ENCODE assay signal across 16 cellular contexts in genomic region chr4:142191901-142192300, GRCh38.
DNase-seq lines count a peak whose midpoint lies in the region; TF ChIP-seq lines count a peak whose summit lies in the region.
"Had no signal": no experiment of that assay in that cellular context is flagged by ENCODE, and none has a peak within 500 bp of the region (broad histone marks: within the 10 kb centered on the region; RNA-seq: fewer than 3 reads in every experiment).

No MANE protein-coding gene starts in this region.

- H3K36me3 Mint-ChIP-seq in activated naive CD8-positive, alpha-beta T cell treated with anti-CD3 and anti-CD28 coated beads for 36 hours: peaks cover 15% of the 10 kb centered on the region

- no peaks in the 10 kb centered on the region for H3K9me3 Mint-ChIP-seq in activated naive CD8-positive, alpha-beta T cell treated with anti-CD3 and anti-CD28 coated beads for 36 hours
- H3K9me3 Mint-ChIP-seq: CD4-positive, CD25-positive, alpha-beta regulatory T cell; CD8-positive, alpha-beta memory T cell had no signal

- H3K4me3 ChIP-seq in fibroblast of mammary gland (ENCODE audit: control insufficient read depth, low read depth, low read length) (no peak overlapping the region), foreskin fibroblast (ENCODE audit: low read depth in 1 of 2, low read length in 2 of 2) (no peak overlapping the region)
- H3K4me3 ChIP-seq: BLaER1 had no signal

- DNase-seq in GM03348 (ENCODE audit: low spot score) (peak; percentile 7), HS-5 (ENCODE audit: low read depth) (peak; percentile 28), fibroblast of mammary gland (ENCODE audit: low read depth) (peak; percentile 50), NCI-H345 (lab: John Stamatoyannopoulos, UW) (no peak), SIG-M5 (lab: John Stamatoyannopoulos, UW) (no peak), foreskin fibroblast (no peak)
- no peak for DNase-seq in activated naive CD8-positive, alpha-beta T cell treated with anti-CD3 and anti-CD28 coated beads for 36 hours
- DNase-seq: CD4-positive, CD25-positive, alpha-beta regulatory T cell; CD8-positive, alpha-beta memory T cell; DMS 273 treated with DMSO at 0.1 percent for 48 hours; DMS79; EL; GDM1; H7 had no signal

- no peak for TF ChIP-seq CTCF in fibroblast of mammary gland (conservative IDR thresholded peaks at IDR 0.05; ENCODE audit: control insufficient read depth, insufficient read depth, low read depth, low read length)
- TF ChIP-seq CTCF in foreskin fibroblast (IDR thresholded peaks at IDR 0.05; ENCODE audit: low read depth, low read length): no peak

- no peaks in the 10 kb centered on the region for H3K27me3 Mint-ChIP-seq in activated naive CD8-positive, alpha-beta T cell treated with anti-CD3 and anti-CD28 coated beads for 36 hours
- H3K27me3 Mint-ChIP-seq: B cell; CD4-positive, CD25-positive, alpha-beta regulatory T cell; CD8-positive, alpha-beta memory T cell had no signal

- no peak overlapping the region for H3K27ac Mint-ChIP-seq in activated naive CD8-positive, alpha-beta T cell treated with anti-CD3 and anti-CD28 coated beads for 36 hours
- H3K27ac Mint-ChIP-seq: B cell; CD8-positive, alpha-beta memory T cell had no signal

- H3K4me3 Mint-ChIP-seq in activated naive CD8-positive, alpha-beta T cell treated with anti-CD3 and anti-CD28 coated beads for 36 hours: no peak overlapping the region
- H3K4me3 Mint-ChIP-seq: B cell; CD4-positive, CD25-positive, alpha-beta regulatory T cell; CD8-positive, alpha-beta memory T cell had no signal

- no peaks in the 10 kb centered on the region for H3K4me1 Mint-ChIP-seq in activated naive CD8-positive, alpha-beta T cell treated with anti-CD3 and anti-CD28 coated beads for 36 hours
- H3K4me1 Mint-ChIP-seq: B cell had no signal

Comparison
In these comparisons a context has a peak if more than half of its experiments do, and no peak if none do; other contexts are left out.
1. DNase-seq: peak in GM03348 (single experiment), HS-5 (single experiment) and fibroblast of mammary gland (single experiment); none in NCI-H345 (single experiment), activated naive CD8-positive, alpha-beta T cell treated with anti-CD3 and anti-CD28 coated beads for 36 hours (single experiment), SIG-M5 (single experiment) and foreskin fibroblast (0 of 2).